ENCODE assay signal across 10 cellular contexts in the genomic region with DNA sequence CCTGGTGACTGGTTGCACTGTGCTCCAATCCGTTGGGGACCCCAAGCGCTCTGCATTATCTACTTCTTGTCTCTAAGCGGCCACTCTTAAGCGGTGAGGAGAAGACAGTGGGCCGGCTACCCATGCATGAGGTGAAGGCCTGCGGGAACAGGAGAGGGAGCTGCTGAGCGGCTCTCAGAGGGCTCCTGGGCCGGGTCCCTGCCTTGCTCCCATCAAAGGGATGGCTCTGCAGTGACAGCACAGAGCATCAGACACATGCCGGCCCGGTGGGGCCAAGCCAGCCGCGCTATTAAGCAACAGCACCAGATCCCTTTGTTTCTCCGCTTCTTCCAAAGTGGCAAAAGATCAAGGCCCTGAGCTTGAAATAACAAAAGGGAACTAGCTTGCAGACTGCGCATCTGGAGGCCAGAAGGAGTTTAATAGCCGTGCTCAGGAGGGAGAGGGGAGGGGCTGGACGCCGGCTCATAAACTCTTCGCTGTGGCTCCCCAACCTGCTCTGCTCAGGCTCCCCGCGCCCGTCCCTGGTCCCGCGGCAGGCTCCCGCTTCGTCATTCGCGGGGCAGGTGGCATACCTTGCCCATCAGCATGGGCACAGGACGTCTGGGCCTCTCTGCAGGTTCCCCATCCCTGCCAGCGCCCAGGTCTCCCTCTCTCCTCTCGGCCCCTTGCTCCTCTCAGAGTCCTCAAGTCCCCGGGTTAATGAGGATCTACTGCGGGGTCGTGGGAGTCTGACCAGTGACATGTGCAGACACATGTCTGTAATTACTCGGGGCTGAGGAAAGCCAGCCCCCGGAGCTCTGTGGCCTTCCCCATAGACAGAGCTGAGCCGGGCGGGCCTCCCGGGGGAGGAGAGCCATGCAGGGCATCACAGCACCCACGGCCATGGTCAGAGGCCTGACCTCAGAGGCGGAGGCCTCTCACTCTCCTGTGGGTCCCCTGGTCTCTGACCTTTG.
DNase-seq lines count a peak whose midpoint lies in the region; ATAC-seq, FAIRE-seq and TF ChIP-seq lines count a peak whose summit lies in the region.
"Had no signal": no experiment of that assay in that cellular context is flagged by ENCODE, and none has a peak within 500 bp of the region (broad histone marks: within the 10 kb centered on the region; RNA-seq: fewer than 3 reads in every experiment).

No MANE protein-coding gene starts in this region.

- peak; percentile 65; the same call in 2 of the 3 replicates for ATAC-seq in K562

- H3K4me3 ChIP-seq in K562 (no peak overlapping the region), transverse colon (no peak overlapping the region), small intestine (ENCODE audit: low read depth in 1 of 2, low read length in 2 of 2) (no peak overlapping the region)
- H3K4me3 ChIP-seq: tibial artery had no signal

- no TSS peak for BruUV-seq in K562 (replicated peaks; lab: Mats Ljungman, UMichigan)

- no peak overlapping the region for H3K4me2 ChIP-seq in K562 (ENCODE audit: insufficient read depth, low read length)

- no peaks in the 10 kb centered on the region for H3K36me3 Mint-ChIP-seq in activated T-cell treated with anti-CD3 and anti-CD28 coated beads, Interleukin-2, amount 50 U/mL, for 24 hours (ENCODE audit: low read depth)

- FAIRE-seq in K562 (lab: Jason Lieb, UNC) (no peak), small intestine (lab: Jason Lieb, UNC) (no peak)

- intact Hi-C loops in K562 (cut with micrococcal nuclease) (no loop called here), transverse colon (cut with DNase I; ENCODE audit: low total_unique reads) (no loop called here)

- peak; percentile 40 for DNase-seq in NCI-H2171 treated with DMSO at 0.1 percent for 48 hours (lab: John Stamatoyannopoulos, UW)
- DNase-seq in NCI-H2171 (lab: John Stamatoyannopoulos, UW) = no peak
- DNase-seq in K562 (ENCODE audit: extremely low read depth in 1 of 4, low spot score in 3 of 4) = no peak
- DNase-seq in iris pigment epithelial cell (ENCODE audit: low read depth) = peak; percentile 47
- DNase-seq in transverse colon = peak; percentile 35
- DNase-seq in small intestine = no peak
- no peak for DNase-seq in activated T-cell treated with anti-CD3 and anti-CD28 coated beads, Interleukin-2, amount 50 U/mL, for 24 hours
- DNase-seq in substantia nigra (lab: John Stamatoyannopoulos, UW) = no peak
- DNase-seq: cortex of kidney had no signal

- H3K36me3 ChIP-seq in K562 (ENCODE audit: control insufficient read depth, insufficient read depth, low read length) = no peaks in the 10 kb centered on the region
- no peaks in the 10 kb centered on the region for H3K36me3 ChIP-seq in transverse colon
- no peaks in the 10 kb centered on the region for H3K36me3 ChIP-seq in small intestine (ENCODE audit: control insufficient read depth in 2 of 2, insufficient read depth in 2 of 2, low read length in 2 of 2)
- H3K36me3 ChIP-seq: tibial artery had no signal

- H3K4me1 ChIP-seq in K562 (replicated peaks in 1 of 2; ENCODE audit: control insufficient read depth in 2 of 2, insufficient read depth in 2 of 2, low read length in 2 of 2) (no peaks in the 10 kb centered on the region), transverse colon (peaks cover 0 to 7% (median 5%) of the 10 kb centered on the region in 4 donors), small intestine (ENCODE audit: control insufficient read depth in 2 of 2, insufficient read depth in 1 of 2, low read depth in 1 of 2, low read length in 1 of 2) (no peaks in the 10 kb centered on the region)
- H3K4me1 ChIP-seq: tibial artery had no signal

- no peak for TF ChIP-seq EP300 in K562 (IDR thresholded peaks at IDR 0.05; ENCODE audit: low read length)
- no peak for TF ChIP-seq EP300 in transverse colon (IDR thresholded peaks at IDR 0.05; ENCODE audit: low read depth)

- no peak overlapping the region for H3K27ac Mint-ChIP-seq in activated T-cell treated with anti-CD3 and anti-CD28 coated beads, Interleukin-2, amount 50 U/mL, for 24 hours

- H3K27ac ChIP-seq in K562 (ENCODE audit: extremely low read depth, low read depth, low read length) (no peak overlapping the region), transverse colon (peak overlapping the region in 2 of 4 donors; percentile 48 to 68), small intestine (ENCODE audit: low read depth in 1 of 2, low read length in 1 of 2) (no peak overlapping the region), substantia nigra (ENCODE audit: low read depth, low read length, poor library complexity, severe bottlenecking) (no peak overlapping the region)
- H3K27ac ChIP-seq: tibial artery had no signal

- 4% methylated on average over 31 of the region's 40 CpGs for WGBS in K562 (ENCODE audit: insufficient coverage, low coverage, missing lambda C conversion rate)
- 28 to 59% methylated on average over 12 to 39 of the region's 40 CpGs for WGBS in transverse colon (ENCODE audit: low coverage in 1 of 2), 2 donors
- WGBS in small intestine, 3 donors = 57 to 73% (median 57%) methylated on average over 36 to 40 of the region's 40 CpGs

- in situ Hi-C loops in K562 (cut with MboI) = no loop called here
- in situ Hi-C loops in transverse colon (cut with MboI; ENCODE audit: low pct_ligation_motif_present in 1 of 4, low pct_unique_long_range_greater_than_20kb in 1 of 4, low sequenced_read_pairs in 3 of 4) = no loop called here

- peaks cover 9% of the 10 kb centered on the region for H3K27me3 Mint-ChIP-seq in activated T-cell treated with anti-CD3 and anti-CD28 coated beads, Interleukin-2, amount 50 U/mL, for 24 hours

- H3K9me3 ChIP-seq in K562 (replicated peaks; ENCODE audit: control insufficient read depth, insufficient read depth, low read depth, low read length) (no peaks in the 10 kb centered on the region), transverse colon (no peaks in the 10 kb centered on the region), small intestine (ENCODE audit: control insufficient read depth, low read depth) (no peaks in the 10 kb centered on the region)
- H3K9me3 ChIP-seq: tibial artery had no signal

- H2AFZ ChIP-seq in K562 (ENCODE audit: low read depth, low read length) = no peak overlapping the region

- no peaks in the 10 kb centered on the region for H3K9me1 ChIP-seq in K562 (ENCODE audit: control insufficient read depth, insufficient read depth, low read length)

- no peaks in the 10 kb centered on the region for H3K79me2 ChIP-seq in K562 (ENCODE audit: control insufficient read depth, insufficient read depth, low read length)

- no peaks in the 10 kb centered on the region for H4K20me1 ChIP-seq in K562 (replicated peaks; ENCODE audit: control insufficient read depth, insufficient read depth, low read length)

- H3K27me3 ChIP-seq in K562 (ENCODE audit: control insufficient read depth in 2 of 2, insufficient read depth in 2 of 2, low read length in 2 of 2) (peaks cover 6 to 31% of the 10 kb centered on the region in 2 experiments; a peak in 4 of 5 replicates), transverse colon (peaks cover 10% of the 10 kb centered on the region), small intestine (ENCODE audit: control insufficient read depth in 2 of 2, insufficient read depth in 2 of 2, low read length in 2 of 2) (no peaks in the 10 kb centered on the region)

- TF ChIP-seq POLR2A in K562 (conservative IDR thresholded peaks at IDR 0.05) (no peak), transverse colon (IDR thresholded peaks at IDR 0.05) (no peak)

- TF ChIP-seq CTCF in K562 (IDR thresholded peaks at IDR 0.05 in 2 of 3, conservative IDR thresholded peaks at IDR 0.05 in 1 of 3; ENCODE audit: insufficient read depth in 2 of 3, low read depth in 1 of 3, low read length in 3 of 3) (peak in 1 of 3 experiments; percentile 21; a peak in 1 of 6 replicates), transverse colon (IDR thresholded peaks at IDR 0.05) (peak in 3 of 5 experiments; percentile 14 to 26 (median 21))

- TF ChIP-seq RAD21 in K562 (CRISPR knock-in tag; conservative IDR thresholded peaks at IDR 0.05 in 1 of 2, IDR thresholded peaks at IDR 0.05 in 1 of 2) = no peak

- H3K4me1 Mint-ChIP-seq in activated T-cell treated with anti-CD3 and anti-CD28 coated beads, Interleukin-2, amount 50 U/mL, for 24 hours (ENCODE audit: low read depth) = no peaks in the 10 kb centered on the region

- CTCF ChIA-PET in K562 (lab: Yijun Ruan, JAX; ENCODE audit: low intra/inter-chr PET ratio) = no interaction called here

- H3K9ac ChIP-seq in K562 (ENCODE audit: insufficient read depth in 1 of 2, low read depth in 2 of 2, low read length in 2 of 2) = no peak overlapping the region

- H3K9me3 Mint-ChIP-seq in activated T-cell treated with anti-CD3 and anti-CD28 coated beads, Interleukin-2, amount 50 U/mL, for 24 hours = no peaks in the 10 kb centered on the region

- POLR2A ChIA-PET in K562 (lab: Yijun Ruan, JAX) = no interaction called here

- no peak overlapping the region for H3K4me3 Mint-ChIP-seq in activated T-cell treated with anti-CD3 and anti-CD28 coated beads, Interleukin-2, amount 50 U/mL, for 24 hours

TF ChIP-seq in K562, 482 proteins besides CTCF, POLR2A, EP300 and RAD21 (continues in another document):
- TF ChIP-seq ELF1 (tag; IDR thresholded peaks at IDR 0.05) = no peak
- TF ChIP-seq FOXJ2 (tag; IDR thresholded peaks at IDR 0.05) = no peak
- no peak for TF ChIP-seq RBM25 (IDR thresholded peaks at IDR 0.05; ENCODE audit: low read depth, low read length, severe bottlenecking)
- no peak for TF ChIP-seq ZNF347 (CRISPR knock-in tag; IDR thresholded peaks at IDR 0.05; ENCODE audit: low read depth)
- no peak for TF ChIP-seq TRIM28 (IDR thresholded peaks at IDR 0.05)
- no peak for TF ChIP-seq ZBTB1 (CRISPR knock-in tag; IDR thresholded peaks at IDR 0.05; ENCODE audit: borderline replicate concordance, low read depth)
- no peak for TF ChIP-seq ZNF253 (CRISPR knock-in tag; conservative IDR thresholded peaks at IDR 0.05)
- no peak for TF ChIP-seq PTBP1 (IDR thresholded peaks at IDR 0.05; ENCODE audit: low read depth, low read length)
- TF ChIP-seq SMAD1 (IDR thresholded peaks at IDR 0.05; ENCODE audit: low read depth, low read length, partially characterized antibody) = no peak
- TF ChIP-seq IFI16 (CRISPR knock-in tag; IDR thresholded peaks at IDR 0.05) = no peak
- TF ChIP-seq TCF7 (IDR thresholded peaks at IDR 0.05; ENCODE audit: borderline replicate concordance) = no peak
- TF ChIP-seq THRA (IDR thresholded peaks at IDR 0.05) = no peak
- no peak for TF ChIP-seq HIVEP1 (CRISPR knock-in tag; IDR thresholded peaks at IDR 0.05)
- TF ChIP-seq GATAD2B (IDR thresholded peaks at IDR 0.05; ENCODE audit: borderline replicate concordance) = no peak

Comparison
In these comparisons a context has a peak if more than half of its experiments do, and no peak if none do; other contexts are left out.
1. DNase-seq: peak in NCI-H2171 treated with DMSO at 0.1 percent for 48 hours (single experiment), iris pigment epithelial cell (single experiment) and transverse colon (single experiment); none in NCI-H2171 (single experiment), K562 (0 of 4), small intestine (single experiment), activated T-cell treated with anti-CD3 and anti-CD28 coated beads, Interleukin-2, amount 50 U/mL, for 24 hours (single experiment) and substantia nigra (0 of 49).